16 cellular contexts compared by ENCODE assay signal in the genomic region with DNA sequence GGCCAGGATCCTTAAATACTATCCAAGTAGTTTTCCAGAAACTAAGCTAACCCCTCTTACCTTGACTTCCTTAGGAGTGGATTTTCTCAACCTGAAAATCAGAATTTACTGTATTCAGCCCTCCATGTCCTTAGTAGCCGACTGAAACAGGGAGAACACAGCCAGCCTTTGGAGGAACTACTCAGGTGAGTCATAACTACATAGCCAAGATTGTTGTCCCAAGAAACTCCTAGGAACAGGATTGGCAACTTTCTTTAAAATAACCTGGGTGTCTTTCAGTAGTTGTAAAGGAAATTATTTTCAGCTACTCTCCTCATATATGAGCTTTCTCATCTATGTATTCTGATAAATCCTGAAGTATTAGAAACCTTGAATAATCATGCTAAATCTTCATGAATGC. TPM values are rescaled to one million over a fixed set of nuclear protein-coding genes. Genes with fewer than 3 reads are reported as not detected.
A peak's percentile ranks its signal among the peaks of the same experiment; 100 is the strongest.
DNase-seq lines count a peak whose midpoint lies in the region; ATAC-seq, FAIRE-seq and TF ChIP-seq lines count a peak whose summit lies in the region.
"Had no signal": no experiment of that assay in that cellular context is flagged by ENCODE, and none has a peak within 500 bp of the region (broad histone marks: within the 10 kb centered on the region; RNA-seq: fewer than 3 reads in every experiment).

No MANE protein-coding gene starts in this region.

- H3K4me3 Mint-ChIP-seq in astrocyte (ENCODE audit: unreplicated experiment): no peak overlapping the region

- no peaks in the 10 kb centered on the region for H4K20me1 ChIP-seq in astrocyte (ENCODE audit: insufficient read depth, low read length)

- TF ChIP-seq POLR2A in prostate gland (IDR thresholded peaks at IDR 0.05): no peak

- no peak overlapping the region for H3K9ac ChIP-seq in astrocyte (ENCODE audit: low read length)

- H3K27me3 ChIP-seq in astrocyte (ENCODE audit: insufficient read depth, low read length): no peaks in the 10 kb centered on the region
- no peaks in the 10 kb centered on the region for H3K27me3 ChIP-seq in foreskin keratinocyte
- no peaks in the 10 kb centered on the region for H3K27me3 ChIP-seq in prostate gland (replicated peaks; ENCODE audit: insufficient read depth)

- no peaks in the 10 kb centered on the region for H3K4me1 Mint-ChIP-seq in astrocyte (ENCODE audit: low read depth, unreplicated experiment)

- no peak overlapping the region for H3K4me2 ChIP-seq in astrocyte (ENCODE audit: low read length)

- no peaks in the 10 kb centered on the region for H3K36me3 Mint-ChIP-seq in astrocyte (ENCODE audit: low read depth, unreplicated experiment)

- no peak overlapping the region for H3K27ac Mint-ChIP-seq in astrocyte (ENCODE audit: unreplicated experiment)

- peak; percentile 9 for FAIRE-seq in astrocyte (lab: Jason Lieb, UNC)
- FAIRE-seq: GM12891, GM19239, HTR-8/SVneo had no signal

- H3K4me3 ChIP-seq in astrocyte (ENCODE audit: insufficient read depth, low read depth, low read length): no peak overlapping the region
- H3K4me3 ChIP-seq in prostate gland: no peak overlapping the region

- no peaks in the 10 kb centered on the region for H3K9me3 Mint-ChIP-seq in astrocyte (ENCODE audit: unreplicated experiment)

- H3K9me3 ChIP-seq in astrocyte (ENCODE audit: insufficient read depth, low read depth, low read length) (no peaks in the 10 kb centered on the region), prostate gland (no peaks in the 10 kb centered on the region)

- TF ChIP-seq CTCF in astrocyte (IDR thresholded peaks at IDR 0.05; ENCODE audit: insufficient read depth, low read depth, low read length) (no peak), foreskin keratinocyte (conservative IDR thresholded peaks at IDR 0.05) (no peak), prostate gland (IDR thresholded peaks at IDR 0.05) (no peak)

- no peaks in the 10 kb centered on the region for H3K79me2 ChIP-seq in astrocyte (ENCODE audit: insufficient read depth, low read length)

- no peak overlapping the region for H2AFZ ChIP-seq in astrocyte (ENCODE audit: low read depth, low read length)

- H3K27me3 Mint-ChIP-seq in astrocyte (ENCODE audit: low read depth, unreplicated experiment): no peaks in the 10 kb centered on the region

- 50% methylated on average over 1 of the region's 1 CpG for WGBS in prostate gland

- no peak overlapping the region for H3K27ac ChIP-seq in astrocyte (ENCODE audit: low read depth, low read length)
- H3K27ac ChIP-seq in foreskin keratinocyte: no peak overlapping the region
- H3K27ac ChIP-seq in prostate gland: peak overlapping the region in 1 of 2 donors; percentile 10

- DNase-seq in HPDE6-E6E7 (ENCODE audit: extremely low spot score) (peak; percentile 15), astrocyte (ENCODE audit: low read depth) (no peak), foreskin keratinocyte (peak; percentile 22 to 64), prostate gland (ENCODE audit: low spot score) (peak; percentile 11), A172 (ENCODE audit: low spot score) (no peak), NCI-H1694 (lab: John Stamatoyannopoulos, UW) (no peak), NCI-H146 (lab: John Stamatoyannopoulos, UW) (no peak), NCI-H345 (lab: John Stamatoyannopoulos, UW) (no peak)
- DNase-seq: NCI-H1048, NCI-H1694 treated with DMSO at 0.1 percent for 48 hours, NCI-H446 had no signal

- no peaks in the 10 kb centered on the region for H3K4me1 ChIP-seq in astrocyte (ENCODE audit: insufficient read depth, low read length)
- peaks cover 8% of the 10 kb centered on the region for H3K4me1 ChIP-seq in foreskin keratinocyte
- no peaks in the 10 kb centered on the region for H3K4me1 ChIP-seq in prostate gland (replicated peaks)

- H3K36me3 ChIP-seq in astrocyte (ENCODE audit: insufficient read depth, low read length) (peaks cover 6% of the 10 kb centered on the region), prostate gland (no peaks in the 10 kb centered on the region)

- intact Hi-C loops in prostate gland (cut with DNase I): no loop called here

- ATAC-seq in foreskin keratinocyte: peak; percentile 81
- ATAC-seq: Right ventricle myocardium inferior had no signal

RNA-seq across cellular contexts. Expression of a gene that starts 22.3 kb away (rescaled TPM):
- total RNA-seq in astrocyte (not detected in 2 replicates), foreskin keratinocyte (not detected in 2 replicates), prostate gland (1 to 10 TPM; 1.1 to 2.3 TPM)
- not detected in 2 replicates for polyA plus RNA-seq in foreskin keratinocyte
- not detected in 2 replicates for total RNA-seq in A172 (2014; rRNA removed; shearing (Covaris generic))
- total RNA-seq: A673, Right ventricle myocardium inferior had no signal

RNA-seq across cellular contexts. Expression of a gene that starts 29.7 kb away (rescaled TPM):
- total RNA-seq in astrocyte: 120 and 136 TPM in 2 replicates
- total RNA-seq in foreskin keratinocyte: 114 and 115 TPM in 2 replicates
- polyA plus RNA-seq in foreskin keratinocyte: 201 and 208 TPM in 2 replicates
- total RNA-seq in prostate gland: 100 to 1,000 TPM; 118 to 126 TPM
- total RNA-seq in A172 (2014; rRNA removed; shearing (Covaris generic)): 133 and 146 TPM in 2 replicates

RNA-seq across cellular contexts. Expression of a gene that starts 55.8 kb away (rescaled TPM):
- total RNA-seq in astrocyte: 34.6 and 39.1 TPM in 2 replicates
- total RNA-seq in foreskin keratinocyte: 32.4 and 34.2 TPM in 2 replicates
- 8.7 and 10.7 TPM in 2 replicates for polyA plus RNA-seq in foreskin keratinocyte
- total RNA-seq in prostate gland: 10 to 100 TPM; 59.5 to 67.7 TPM
- total RNA-seq in A172 (2014; rRNA removed; shearing (Covaris generic)): 35.1 and 42.6 TPM in 2 replicates

RNA-seq across cellular contexts. Expression of a gene that starts 59.5 kb away (rescaled TPM):
- total RNA-seq in astrocyte (2.8 and 3.7 TPM in 2 replicates), foreskin keratinocyte (31.8 and 45.0 TPM in 2 replicates), prostate gland (10 to 100 TPM in 1 of 2 donors, 1 to 10 TPM in 1; 7.6 to 13.2 TPM)
- polyA plus RNA-seq in foreskin keratinocyte: 13.0 and 24.3 TPM in 2 replicates
- 36.1 and 41.3 TPM in 2 replicates for total RNA-seq in A172 (2014; rRNA removed; shearing (Covaris generic))

Comparison
In these comparisons a context has a peak if more than half of its experiments do, and no peak if none do; other contexts are left out.
1. DNase-seq: peak in HPDE6-E6E7 (single experiment), foreskin keratinocyte (2 of 2) and prostate gland (single experiment); none in astrocyte (single experiment), A172 (single experiment), NCI-H1694 (single experiment), NCI-H146 (single experiment) and NCI-H345 (single experiment).